In the genomic region with DNA sequence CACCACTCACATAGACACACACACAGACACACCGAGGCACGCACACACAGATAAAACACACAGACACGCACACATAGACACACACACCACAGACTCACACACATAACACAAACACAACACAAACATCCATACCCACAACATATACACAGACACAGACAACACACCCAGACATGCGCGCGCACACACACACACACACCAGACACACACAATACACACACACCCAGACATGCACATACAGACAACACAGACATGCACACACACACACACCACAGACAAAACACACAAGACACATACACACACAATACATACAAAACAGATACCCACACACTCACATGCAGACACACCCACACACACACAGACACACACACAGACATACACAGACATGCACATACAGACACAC, we compare ENCODE assay signal across 1 cellular context.
TF ChIP-seq lines count a peak whose summit lies in the region.

No MANE protein-coding gene starts in this region.

TF ChIP-seq in IMR-90, 13 proteins besides CTCF, POLR2A, EP300 and RAD21:
- no peak for TF ChIP-seq MXI1 (IDR thresholded peaks at IDR 0.05; ENCODE audit: borderline replicate concordance, low read depth, low read length)
- TF ChIP-seq RCOR1 (IDR thresholded peaks at IDR 0.05; ENCODE audit: insufficient replicate concordance, low read length), result no peak
- no peak for TF ChIP-seq BHLHE40 (IDR thresholded peaks at IDR 0.05; ENCODE audit: low read depth, low read length)
- no peak for TF ChIP-seq MAZ (IDR thresholded peaks at IDR 0.05; ENCODE audit: borderline replicate concordance, low read depth, low read length)
- no peak for TF ChIP-seq NFE2L2 (IDR thresholded peaks at IDR 0.05; ENCODE audit: low read depth, low read length)
- no peak for TF ChIP-seq RFX5 (IDR thresholded peaks at IDR 0.05; ENCODE audit: low read depth, low read length)
- TF ChIP-seq, protein P1, sequence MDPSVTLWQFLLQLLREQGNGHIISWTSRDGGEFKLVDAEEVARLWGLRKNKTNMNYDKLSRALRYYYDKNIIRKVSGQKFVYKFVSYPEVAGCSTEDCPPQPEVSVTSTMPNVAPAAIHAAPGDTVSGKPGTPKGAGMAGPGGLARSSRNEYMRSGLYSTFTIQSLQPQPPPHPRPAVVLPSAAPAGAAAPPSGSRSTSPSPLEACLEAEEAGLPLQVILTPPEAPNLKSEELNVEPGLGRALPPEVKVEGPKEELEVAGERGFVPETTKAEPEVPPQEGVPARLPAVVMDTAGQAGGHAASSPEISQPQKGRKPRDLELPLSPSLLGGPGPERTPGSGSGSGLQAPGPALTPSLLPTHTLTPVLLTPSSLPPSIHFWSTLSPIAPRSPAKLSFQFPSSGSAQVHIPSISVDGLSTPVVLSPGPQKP (IDR thresholded peaks at IDR 0.05; ENCODE audit: borderline replicate concordance, low read depth, low read length), result no peak
- TF ChIP-seq SMC3 (IDR thresholded peaks at IDR 0.05; ENCODE audit: low read depth, low read length), result no peak
- TF ChIP-seq, protein P2, sequence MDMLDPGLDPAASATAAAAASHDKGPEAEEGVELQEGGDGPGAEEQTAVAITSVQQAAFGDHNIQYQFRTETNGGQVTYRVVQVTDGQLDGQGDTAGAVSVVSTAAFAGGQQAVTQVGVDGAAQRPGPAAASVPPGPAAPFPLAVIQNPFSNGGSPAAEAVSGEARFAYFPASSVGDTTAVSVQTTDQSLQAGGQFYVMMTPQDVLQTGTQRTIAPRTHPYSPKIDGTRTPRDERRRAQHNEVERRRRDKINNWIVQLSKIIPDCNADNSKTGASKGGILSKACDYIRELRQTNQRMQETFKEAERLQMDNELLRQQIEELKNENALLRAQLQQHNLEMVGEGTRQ (IDR thresholded peaks at IDR 0.05; ENCODE audit: low read depth, low read length), result no peak
- no peak for TF ChIP-seq CEBPB (IDR thresholded peaks at IDR 0.05; ENCODE audit: low read depth, low read length)
- no peak for TF ChIP-seq MAFK (IDR thresholded peaks at IDR 0.05; ENCODE audit: low read depth, low read length)
- TF ChIP-seq FOS (IDR thresholded peaks at IDR 0.05; ENCODE audit: low read depth, low read length), result no peak
- no peak for TF ChIP-seq CHD1 (IDR thresholded peaks at IDR 0.05; ENCODE audit: low read depth, low read length)
